ENCODE assay signal across 23 cellular contexts in genomic region chr10:97066877-97067555, GRCh38.
DNase-seq lines count a peak whose midpoint lies in the region; ATAC-seq, FAIRE-seq and TF ChIP-seq lines count a peak whose summit lies in the region.
"Had no signal": no experiment of that assay in that cellular context is flagged by ENCODE, and none has a peak within 500 bp of the region (broad histone marks: within the 10 kb centered on the region; RNA-seq: fewer than 3 reads in every experiment).

No MANE protein-coding gene starts in this region.

- no peak overlapping the region for H3K4me3 Mint-ChIP-seq in activated CD8-positive, alpha-beta T cell treated with anti-CD3 and anti-CD28 coated beads for 36 hours
- H3K4me3 Mint-ChIP-seq: CD4-positive, CD25-positive, alpha-beta regulatory T cell; CD8-positive, alpha-beta memory T cell; GM23338; H9 had no signal

- H3K4me1 ChIP-seq in kidney (ENCODE audit: control insufficient read depth in 1 of 2, insufficient read depth in 1 of 2, low read depth in 1 of 2, low read length in 2 of 2) (no peaks in the 10 kb centered on the region), psoas muscle (peaks cover 11% of the 10 kb centered on the region), upper lobe of right lung (no peaks in the 10 kb centered on the region)
- H3K4me1 ChIP-seq: BE2C had no signal

- peaks cover 0 to 3% of the 10 kb centered on the region in 2 donors for H3K9me3 ChIP-seq in kidney (ENCODE audit: control insufficient read depth in 1 of 2, low read length in 2 of 2)
- H3K9me3 ChIP-seq in psoas muscle, result no peaks in the 10 kb centered on the region
- no peaks in the 10 kb centered on the region for H3K9me3 ChIP-seq in upper lobe of right lung
- H3K9me3 ChIP-seq: BE2C had no signal

- peaks cover 10% of the 10 kb centered on the region for H3K4me1 Mint-ChIP-seq in activated CD8-positive, alpha-beta T cell treated with anti-CD3 and anti-CD28 coated beads for 36 hours (ENCODE audit: low read depth)
- H3K4me1 Mint-ChIP-seq: CD4-positive, CD25-positive, alpha-beta regulatory T cell had no signal

- peaks cover 8% of the 10 kb centered on the region for H3K9me3 Mint-ChIP-seq in activated CD8-positive, alpha-beta T cell treated with anti-CD3 and anti-CD28 coated beads for 36 hours

- no peak for FAIRE-seq in kidney (lab: Jason Lieb, UNC)
- FAIRE-seq: A204.1, G401.6, GM12891, GM19239 had no signal

- H3K36me3 Mint-ChIP-seq in activated CD8-positive, alpha-beta T cell treated with anti-CD3 and anti-CD28 coated beads for 36 hours (ENCODE audit: low read depth), result no peaks in the 10 kb centered on the region
- H3K36me3 Mint-ChIP-seq: CD4-positive, CD25-positive, alpha-beta regulatory T cell; CD8-positive, alpha-beta memory T cell had no signal

- ATAC-seq in psoas muscle (peak; percentile 75 to 93 (median 90)), upper lobe of right lung (no peak), GM21786 (IDR thresholded peaks at IDR 0.05; ENCODE audit: unreplicated experiment) (no peak)
- ATAC-seq in activated CD8-positive, alpha-beta T cell treated with anti-CD3 and anti-CD28 coated beads for 36 hours, result no peak

- POLR2A ChIA-PET in activated CD8-positive, alpha-beta T cell treated with anti-CD3 and anti-CD28 coated beads for 36 hours (lab: Charles Lee), result interaction anchor here (1.9 kb wide), 1 partner anchor 13 kb away, joined by 4 read pairs; no protein-coding TSS in a partner anchor

- H3K27ac ChIP-seq in kidney (ENCODE audit: low read depth in 2 of 2, low read length in 2 of 2) (no peak overlapping the region), psoas muscle (no peak overlapping the region), upper lobe of right lung (no peak overlapping the region)

- peaks cover 12% of the 10 kb centered on the region for H3K27me3 Mint-ChIP-seq in activated CD8-positive, alpha-beta T cell treated with anti-CD3 and anti-CD28 coated beads for 36 hours
- H3K27me3 Mint-ChIP-seq: CD4-positive, CD25-positive, alpha-beta regulatory T cell had no signal

- DNase-seq in cerebellum (ENCODE audit: low spot score), result peak; percentile 57
- DNase-seq in kidney, result peak; percentile 55
- peak; percentile 45 to 83 for DNase-seq in psoas muscle
- DNase-seq in upper lobe of right lung, result peak; percentile 55
- DNase-seq in NCI-H2196 (lab: John Stamatoyannopoulos, UW; ENCODE audit: unreplicated experiment), result no peak
- DNase-seq in stimulated activated CD4-positive, alpha-beta T cell treated with anti-CD3 and anti-CD28 coated beads, Interleukin-15, amount 100 ng/mL, for 24 hours, result no peak
- no peak for DNase-seq in activated CD8-positive, alpha-beta T cell treated with anti-CD3 and anti-CD28 coated beads for 36 hours
- DNase-seq: ACHN; BE2C; CD4-positive, CD25-positive, alpha-beta regulatory T cell; COR-L47; DMS 273 treated with DMSO at 0.1 percent for 48 hours; DMS53; DND-41; EL had no signal

- WGBS in psoas muscle, 3 donors, result 56 to 68% (median 57%) methylated on average over 13 of the region's 13 CpGs

- H3K4me3 ChIP-seq in kidney (ENCODE audit: low read length in 2 of 2) (no peak overlapping the region), psoas muscle (no peak overlapping the region), upper lobe of right lung (no peak overlapping the region)
- H3K4me3 ChIP-seq: GM23338 had no signal

- no peak overlapping the region for H3K27ac Mint-ChIP-seq in activated CD8-positive, alpha-beta T cell treated with anti-CD3 and anti-CD28 coated beads for 36 hours
- H3K27ac Mint-ChIP-seq: CD4-positive, CD25-positive, alpha-beta regulatory T cell; CD8-positive, alpha-beta memory T cell; GM23338 had no signal

- intact Hi-C loops in kidney (cut with DNase I), result no loop called here
- intact Hi-C loops in psoas muscle (cut with DNase I), result no loop called here
- intact Hi-C loops in upper lobe of right lung (cut with DNase I), result no loop called here
- intact Hi-C loops in activated CD8-positive, alpha-beta T cell treated with anti-CD3 and anti-CD28 coated beads for 36 hours (cut with micrococcal nuclease), result no loop called here

- H3K9ac ChIP-seq in kidney (ENCODE audit: low read length in 2 of 2), result no peak overlapping the region

- H3K27me3 ChIP-seq in psoas muscle (ENCODE audit: insufficient read depth in 3 of 3, low read length in 2 of 3), result peaks cover 0 to 3% (median 0%) of the 10 kb centered on the region in 3 donors
- peaks cover 8% of the 10 kb centered on the region for H3K27me3 ChIP-seq in upper lobe of right lung
- H3K27me3 ChIP-seq: BE2C had no signal

- H3K36me3 ChIP-seq in kidney (ENCODE audit: control insufficient read depth in 1 of 2, insufficient read depth in 2 of 2, low read length in 2 of 2) (no peaks in the 10 kb centered on the region), psoas muscle (ENCODE audit: insufficient read depth in 1 of 2, low read depth in 1 of 2) (no peaks in the 10 kb centered on the region), upper lobe of right lung (no peaks in the 10 kb centered on the region)
- H3K36me3 ChIP-seq: BE2C had no signal

- CTCF ChIA-PET in activated CD8-positive, alpha-beta T cell treated with anti-CD3 and anti-CD28 coated beads for 36 hours (lab: Charles Lee), result interaction anchor here (0.8 to 2.7 kb wide), 7 partner anchors 13 to 144 kb away, joined by 3 to 12 read pairs (median 4); no protein-coding TSS in a partner anchor

- TF ChIP-seq CTCF in kidney (IDR thresholded peaks at IDR 0.05; ENCODE audit: borderline replicate concordance, extremely low read depth, insufficient read depth) (no peak), psoas muscle (IDR thresholded peaks at IDR 0.05) (no peak), upper lobe of right lung (IDR thresholded peaks at IDR 0.05) (no peak)
- TF ChIP-seq CTCF in activated CD8-positive, alpha-beta T cell treated with anti-CD3 and anti-CD28 coated beads for 36 hours (IDR thresholded peaks at IDR 0.05), result no peak

Comparison
In these comparisons a context has a peak if more than half of its experiments do, and no peak if none do; other contexts are left out.
1. DNase-seq: peak in cerebellum (single experiment), kidney (single experiment), psoas muscle (2 of 2) and upper lobe of right lung (single experiment); none in NCI-H2196 (single experiment), stimulated activated CD4-positive, alpha-beta T cell treated with anti-CD3 and anti-CD28 coated beads, Interleukin-15, amount 100 ng/mL, for 24 hours (single experiment) and activated CD8-positive, alpha-beta T cell treated with anti-CD3 and anti-CD28 coated beads for 36 hours (single experiment).
2. ATAC-seq: peak in psoas muscle (4 of 4); none in upper lobe of right lung (single experiment), GM21786 (single experiment) and activated CD8-positive, alpha-beta T cell treated with anti-CD3 and anti-CD28 coated beads for 36 hours (single experiment).